In the genomic region with DNA sequence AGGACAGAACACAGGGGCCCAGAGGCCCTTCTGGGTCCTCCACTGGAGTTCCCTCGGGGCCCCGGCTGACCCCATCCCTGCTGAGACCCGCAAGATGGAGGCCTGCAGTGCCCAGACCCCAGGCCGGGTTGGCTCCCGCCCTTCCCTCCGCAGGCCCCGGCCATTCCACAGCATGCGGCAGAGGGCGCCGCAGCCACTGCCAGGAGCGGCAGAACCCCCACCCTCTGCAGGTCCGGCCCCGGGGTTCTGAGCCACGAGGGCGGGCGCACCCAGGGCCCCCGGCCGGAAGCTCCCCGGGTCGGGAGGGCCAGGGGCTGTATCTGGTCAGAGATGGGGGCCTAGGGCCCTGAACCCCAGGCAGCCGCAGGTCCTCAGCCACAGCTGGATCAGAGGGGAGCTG, we compare ENCODE assay signal across 8 cellular contexts. TPM values are rescaled to one million over a fixed set of nuclear protein-coding genes. Genes with fewer than 3 reads are reported as not detected.
DNase-seq lines count a peak whose midpoint lies in the region; ATAC-seq, FAIRE-seq and TF ChIP-seq lines count a peak whose summit lies in the region.

No MANE protein-coding gene starts in this region.

- peak; percentile 8 to 54; a peak in 2 of 4 replicates for TF ChIP-seq RAD21 in K562 (CRISPR knock-in tag; conservative IDR thresholded peaks at IDR 0.05 in 1 of 2, IDR thresholded peaks at IDR 0.05 in 1 of 2)

- no peak overlapping the region for H4K12ac ChIP-seq in trophoblast cell (ENCODE audit: low read depth, low read length)

- no peak overlapping the region for H3K18ac ChIP-seq in trophoblast cell (ENCODE audit: low read length)

- peak overlapping the region; percentile 78 for H2AFZ ChIP-seq in K562 (ENCODE audit: low read depth, low read length)
- no peak overlapping the region for H2AFZ ChIP-seq in trophoblast cell (ENCODE audit: insufficient read depth, low read length, poor library complexity)

- no peaks in the 10 kb centered on the region for H3K36me3 ChIP-seq in K562 (ENCODE audit: control insufficient read depth, insufficient read depth, low read length)
- H3K36me3 ChIP-seq in trophoblast cell (ENCODE audit: control insufficient read depth in 1 of 2, insufficient read depth in 2 of 2, low read length in 2 of 2), result no peaks in the 10 kb centered on the region

- POLR2A ChIA-PET in K562 (lab: Yijun Ruan, JAX), result interaction anchor here (1.5 kb wide), 1 partner anchor 8 kb away, joined by 6 read pairs; the partner anchor contains the start of gene UQCC4

- H3K9me1 ChIP-seq in K562 (ENCODE audit: control insufficient read depth, insufficient read depth, low read length), result no peaks in the 10 kb centered on the region

- H2BK12ac ChIP-seq in trophoblast cell (ENCODE audit: low read length), result no peak overlapping the region

- TF ChIP-seq EP300 in K562 (IDR thresholded peaks at IDR 0.05; ENCODE audit: low read length), result no peak

- H3K4me3 ChIP-seq in K562 (no peak overlapping the region), trophoblast cell (ENCODE audit: low read depth, low read length) (no peak overlapping the region)

- WGBS in K562 (ENCODE audit: insufficient coverage, low coverage, missing lambda C conversion rate), result 33% methylated on average over 19 of the region's 21 CpGs
- WGBS in trophoblast cell (ENCODE audit: extremely low coverage, insufficient coverage, insufficient read length), result no CpG with 5 or more reads among the region's 21 CpGs

- H3K4me1 ChIP-seq in K562 (replicated peaks in 1 of 2; ENCODE audit: control insufficient read depth in 2 of 2, insufficient read depth in 2 of 2, low read length in 2 of 2) (peaks cover 0 to 80% of the 10 kb centered on the region in 2 experiments; a peak in 2 of 5 replicates), trophoblast cell (ENCODE audit: control insufficient read depth in 1 of 2, insufficient read depth in 2 of 2, low read length in 2 of 2) (no peaks in the 10 kb centered on the region)

- CTCF ChIA-PET in K562 (lab: Yijun Ruan, JAX; ENCODE audit: low intra/inter-chr PET ratio), result interaction anchor here (0.5 kb wide), 1 partner anchor 42 kb away, joined by 3 read pairs; no protein-coding TSS in a partner anchor

- no TSS peak for BruUV-seq in K562 (replicated peaks; lab: Mats Ljungman, UMichigan)

- peak; percentile 56 to 75 (median 61); a peak in 5 of 6 replicates for TF ChIP-seq CTCF in K562 (IDR thresholded peaks at IDR 0.05 in 2 of 3, conservative IDR thresholded peaks at IDR 0.05 in 1 of 3; ENCODE audit: insufficient read depth in 2 of 3, low read depth in 1 of 3, low read length in 3 of 3)

- H4K91ac ChIP-seq in trophoblast cell (ENCODE audit: low read depth, low read length), result peak overlapping the region; percentile 2

- no peak overlapping the region for H2BK120ac ChIP-seq in trophoblast cell (ENCODE audit: insufficient read depth, low read length, poor library complexity)

- H3K27me3 ChIP-seq in K562 (ENCODE audit: control insufficient read depth in 2 of 2, insufficient read depth in 2 of 2, low read length in 2 of 2) (peaks cover 0 to 15% of the 10 kb centered on the region in 2 experiments; a peak in 2 of 5 replicates), trophoblast cell (ENCODE audit: insufficient read depth, low read length) (no peaks in the 10 kb centered on the region)

- in situ Hi-C loops in K562 (cut with MboI), result no loop called here

- no peak overlapping the region for H3K23ac ChIP-seq in trophoblast cell (ENCODE audit: low read length)

- H3K79me1 ChIP-seq in trophoblast cell (ENCODE audit: low read length), result no peaks in the 10 kb centered on the region

- no peak overlapping the region for H3K27ac ChIP-seq in K562 (ENCODE audit: extremely low read depth, low read depth, low read length)
- H3K27ac ChIP-seq in trophoblast cell (ENCODE audit: low read depth, low read length), result no peak overlapping the region

- H3K9ac ChIP-seq in K562 (ENCODE audit: insufficient read depth in 1 of 2, low read depth in 2 of 2, low read length in 2 of 2), result peak overlapping the region in 1 of 2 experiments; percentile 48; a peak in 3 of 4 replicates
- no peak overlapping the region for H3K9ac ChIP-seq in trophoblast cell (ENCODE audit: low read length)

- H2AK5ac ChIP-seq in trophoblast cell (ENCODE audit: low read length), result no peak overlapping the region

- TF ChIP-seq POLR2A in K562 (conservative IDR thresholded peaks at IDR 0.05), result no peak

- H3K4me2 ChIP-seq in K562 (ENCODE audit: insufficient read depth, low read length) (no peak overlapping the region), trophoblast cell (ENCODE audit: low read length) (no peak overlapping the region)

- no peaks in the 10 kb centered on the region for H4K20me1 ChIP-seq in K562 (replicated peaks; ENCODE audit: control insufficient read depth, insufficient read depth, low read length)

- no peak overlapping the region for H3K14ac ChIP-seq in trophoblast cell (ENCODE audit: low read length)

- H3K4ac ChIP-seq in trophoblast cell (ENCODE audit: low read depth, low read length), result no peak overlapping the region

- no peak overlapping the region for H4K8ac ChIP-seq in trophoblast cell (ENCODE audit: low read depth, low read length)

- intact Hi-C loops in K562 (cut with micrococcal nuclease), result no loop called here

- ATAC-seq in K562, result peak; percentile 85
- no peak for ATAC-seq in HG03432 (IDR thresholded peaks at IDR 0.05; ENCODE audit: unreplicated experiment)
- no peak for ATAC-seq in GM18867 (IDR thresholded peaks at IDR 0.05; ENCODE audit: unreplicated experiment)
- ATAC-seq in GM18861 (IDR thresholded peaks at IDR 0.05; ENCODE audit: unreplicated experiment), result no peak

- H2BK5ac ChIP-seq in trophoblast cell (ENCODE audit: low read depth, low read length, poor library complexity), result no peak overlapping the region

- FAIRE-seq in K562 (lab: Jason Lieb, UNC), result no peak

- DNase-seq in ELR (ENCODE audit: low read depth) (peak; percentile 19), RPMI7951 (ENCODE audit: low read depth) (peak; percentile 17), K562 (ENCODE audit: extremely low read depth in 1 of 4, low spot score in 3 of 4) (peak; percentile 56 to 77 (median 76)), trophoblast cell (no peak), NCI-H1694 (lab: John Stamatoyannopoulos, UW) (no peak)

- H3K9me3 ChIP-seq in K562 (replicated peaks; ENCODE audit: control insufficient read depth, insufficient read depth, low read depth, low read length) (no peaks in the 10 kb centered on the region), trophoblast cell (ENCODE audit: insufficient read depth, low read depth, low read length) (no peaks in the 10 kb centered on the region)

- H3K79me2 ChIP-seq in K562 (ENCODE audit: control insufficient read depth, insufficient read depth, low read length), result no peaks in the 10 kb centered on the region
- H3K79me2 ChIP-seq in trophoblast cell (ENCODE audit: control insufficient read depth, insufficient read depth, low read length, poor library complexity), result no peaks in the 10 kb centered on the region

RNA-seq across cellular contexts. Expression of gene PERCC1, which starts 2.4 kb away (rescaled TPM):
- not detected in 2 replicates for total RNA-seq in RPMI7951 (2014; rRNA removed; shearing (Covaris generic))
- total RNA-seq in K562 (2011; cell fraction: chromatin; rRNA removed; ENCODE audit: low replicate concordance), result not detected in 2 replicates
- total RNA-seq in K562 (2011; cell fraction: nucleolus; rRNA removed), result not detected in 2 replicates
- not detected in 2 replicates for total RNA-seq in K562 (2011; cell fraction: nucleoplasm; rRNA removed)
- total RNA-seq in K562 (2014; rRNA removed), result not detected in 2 replicates
- total RNA-seq in K562 (2014; rRNA removed; fragmentation: Illumina TruSeq; extraction: Trizol), result not detected in 2 replicates
- total RNA-seq in K562 (2015; rRNA removed; fragmentation: Illumina TruSeq; extraction: Trizol), result not detected in 2 replicates
- not detected in 2 replicates for total RNA-seq in K562 (2021)
- not detected in 2 replicates for polyA plus RNA-seq in K562 (2011; rRNA removed)
- not detected in 2 replicates for polyA plus RNA-seq in K562 (2011; cell fraction: cytosol; rRNA removed)
- polyA plus RNA-seq in K562 (2011; cell fraction: nucleus; rRNA removed), result not detected in 2 replicates
- polyA plus RNA-seq in K562 (2012), result not detected in 2 replicates
- polyA plus RNA-seq in K562 (2014; fragmentation: Illumina TruSeq; extraction: Trizol), result not detected in 2 replicates
- polyA plus RNA-seq in K562 (2014; fragmentation: Nextera tagmentation; extraction: Ambion mirVana), result not detected
- polyA plus RNA-seq in K562 (2014; rRNA removed), result not detected in 2 replicates
- not detected in 2 replicates for polyA minus RNA-seq in K562 (2011; rRNA and poly(A)+ RNA removed)
- not detected in 2 replicates for polyA minus RNA-seq in K562 (2011; cell fraction: cytosol; rRNA and poly(A)+ RNA removed)
- not detected in 2 replicates for polyA minus RNA-seq in K562 (2011; cell fraction: nucleus; rRNA and poly(A)+ RNA removed)
- polyA plus RNA-seq in trophoblast cell (2013), result not detected in 2 replicates

RNA-seq across cellular contexts. Expression of gene UQCC4, which starts 8.0 kb away (rescaled TPM):
- 25.1 and 30.1 TPM in 2 replicates for total RNA-seq in RPMI7951 (2014; rRNA removed; shearing (Covaris generic))
- 18.2 and 43.0 TPM in 2 replicates for total RNA-seq in K562 (2011; cell fraction: chromatin; rRNA removed; ENCODE audit: low replicate concordance)
- 45.9 and 52.7 TPM in 2 replicates for total RNA-seq in K562 (2011; cell fraction: nucleolus; rRNA removed)
- 35.9 and 40.4 TPM in 2 replicates for total RNA-seq in K562 (2011; cell fraction: nucleoplasm; rRNA removed)
- total RNA-seq in K562 (2014; rRNA removed) (48.7 and 49.7 TPM in 2 replicates), K562 (2014; rRNA removed; fragmentation: Illumina TruSeq; extraction: Trizol) (12.3 and 15.4 TPM in 2 replicates), K562 (2015; rRNA removed; fragmentation: Illumina TruSeq; extraction: Trizol) (34.4 and 35.6 TPM in 2 replicates), K562 (2021) (31.9 and 35.3 TPM in 2 replicates)
- polyA plus RNA-seq in K562 (2011; rRNA removed) (46.1 and 47.0 TPM in 2 replicates), K562 (2014; fragmentation: Illumina TruSeq; extraction: Trizol) (20.5 and 37.8 TPM in 2 replicates), K562 (2014; fragmentation: Nextera tagmentation; extraction: Ambion mirVana) (1 to 10 TPM; 1.3 to 3.9 TPM), K562 (2014; rRNA removed) (43.9 and 50.0 TPM in 2 replicates)
- polyA plus RNA-seq in K562 (2011; cell fraction: cytosol; rRNA removed), result 52.6 and 64.3 TPM in 2 replicates
- polyA plus RNA-seq in K562 (2011; cell fraction: nucleus; rRNA removed), result 44.3 and 47.3 TPM in 2 replicates
- 16.8 and 31.2 TPM in 2 replicates for polyA plus RNA-seq in K562 (2012)
- polyA minus RNA-seq in K562 (2011; rRNA and poly(A)+ RNA removed), result 10.9 and 12.0 TPM in 2 replicates
- 8.9 and 11.7 TPM in 2 replicates for polyA minus RNA-seq in K562 (2011; cell fraction: cytosol; rRNA and poly(A)+ RNA removed)
- 9.6 and 14.0 TPM in 2 replicates for polyA minus RNA-seq in K562 (2011; cell fraction: nucleus; rRNA and poly(A)+ RNA removed)
- polyA plus RNA-seq in trophoblast cell (2013), result 17.1 and 17.3 TPM in 2 replicates

RNA-seq across cellular contexts. Expression of gene UNKL, which starts 14.0 kb away (rescaled TPM):
- 4.8 and 8.8 TPM in 2 replicates for total RNA-seq in RPMI7951 (2014; rRNA removed; shearing (Covaris generic))
- 87.2 and 161 TPM in 2 replicates for total RNA-seq in K562 (2011; cell fraction: chromatin; rRNA removed; ENCODE audit: low replicate concordance)
- 91.9 and 116 TPM in 2 replicates for total RNA-seq in K562 (2011; cell fraction: nucleolus; rRNA removed)
- 69.6 and 98.9 TPM in 2 replicates for total RNA-seq in K562 (2011; cell fraction: nucleoplasm; rRNA removed)
- total RNA-seq in K562 (2014; rRNA removed) (17.2 and 17.6 TPM in 2 replicates), K562 (2014; rRNA removed; fragmentation: Illumina TruSeq; extraction: Trizol) (4.2 and 4.4 TPM in 2 replicates), K562 (2015; rRNA removed; fragmentation: Illumina TruSeq; extraction: Trizol) (5.1 and 12.1 TPM in 2 replicates), K562 (2021) (22.3 and 30.2 TPM in 2 replicates)
- polyA plus RNA-seq in K562 (2011; rRNA removed) (19.0 and 26.5 TPM in 2 replicates), K562 (2014; fragmentation: Illumina TruSeq; extraction: Trizol) (3.3 and 18.5 TPM in 2 replicates), K562 (2014; fragmentation: Nextera tagmentation; extraction: Ambion mirVana) (under 1 TPM; 0.37 to 0.48 TPM), K562 (2014; rRNA removed) (17.5 and 22.1 TPM in 2 replicates)
- polyA plus RNA-seq in K562 (2011; cell fraction: cytosol; rRNA removed), result 17.4 and 36.7 TPM in 2 replicates
- polyA plus RNA-seq in K562 (2011; cell fraction: nucleus; rRNA removed), result 121 and 141 TPM in 2 replicates
- 11.5 and 25.8 TPM in 2 replicates for polyA plus RNA-seq in K562 (2012)
- polyA minus RNA-seq in K562 (2011; rRNA and poly(A)+ RNA removed), result 3.1 and 3.6 TPM in 2 replicates
- 23.1 and 27.5 TPM in 2 replicates for polyA minus RNA-seq in K562 (2011; cell fraction: cytosol; rRNA and poly(A)+ RNA removed)
- polyA minus RNA-seq in K562 (2011; cell fraction: nucleus; rRNA and poly(A)+ RNA removed), result 25.4 and 28.3 TPM in 2 replicates
- polyA plus RNA-seq in trophoblast cell (2013), result 24.9 and 25.4 TPM in 2 replicates

RNA-seq across cellular contexts. Expression of gene CCDC154, which starts 15.8 kb away (rescaled TPM):
- not detected in 2 replicates for total RNA-seq in RPMI7951 (2014; rRNA removed; shearing (Covaris generic))
- 1.2 and 4.8 TPM in 2 replicates for total RNA-seq in K562 (2011; cell fraction: chromatin; rRNA removed; ENCODE audit: low replicate concordance)
- total RNA-seq in K562 (2011; cell fraction: nucleolus; rRNA removed), result 2.5 and 3.0 TPM in 2 replicates
- 1.5 and 2.7 TPM in 2 replicates for total RNA-seq in K562 (2011; cell fraction: nucleoplasm; rRNA removed)
- total RNA-seq in K562 (2014; rRNA removed) (0.04 TPM in 1 of 2 replicates, not detected in the other), K562 (2014; rRNA removed; fragmentation: Illumina TruSeq; extraction: Trizol) (not detected in 2 replicates), K562 (2015; rRNA removed; fragmentation: Illumina TruSeq; extraction: Trizol) (0.18 TPM in 1 of 2 replicates, not detected in the other), K562 (2021) (0.22 and 0.42 TPM in 2 replicates)
- polyA plus RNA-seq in K562 (2011; rRNA removed) (0.15 and 0.19 TPM in 2 replicates), K562 (2014; fragmentation: Illumina TruSeq; extraction: Trizol) (not detected in 2 replicates), K562 (2014; fragmentation: Nextera tagmentation; extraction: Ambion mirVana) (not detected), K562 (2014; rRNA removed) (0.03 and 1.4 TPM in 2 replicates)
- polyA plus RNA-seq in K562 (2011; cell fraction: cytosol; rRNA removed), result 0.04 TPM in 1 of 2 replicates, not detected in the other
- polyA plus RNA-seq in K562 (2011; cell fraction: nucleus; rRNA removed), result 1.1 and 2.4 TPM in 2 replicates
- polyA plus RNA-seq in K562 (2012), result 0.39 and 4.2 TPM in 2 replicates
- polyA minus RNA-seq in K562 (2011; rRNA and poly(A)+ RNA removed), result not detected in 2 replicates
- polyA minus RNA-seq in K562 (2011; cell fraction: cytosol; rRNA and poly(A)+ RNA removed), result not detected in 2 replicates
- 0.33 and 0.54 TPM in 2 replicates for polyA minus RNA-seq in K562 (2011; cell fraction: nucleus; rRNA and poly(A)+ RNA removed)
- polyA plus RNA-seq in trophoblast cell (2013), result 0.14 and 0.23 TPM in 2 replicates

RNA-seq across cellular contexts. Expression of gene CLCN7, which starts 46.3 kb away (rescaled TPM):
- total RNA-seq in RPMI7951 (2014; rRNA removed; shearing (Covaris generic)), result 33.3 and 38.6 TPM in 2 replicates
- 211 and 640 TPM in 2 replicates for total RNA-seq in K562 (2011; cell fraction: chromatin; rRNA removed; ENCODE audit: low replicate concordance)
- total RNA-seq in K562 (2011; cell fraction: nucleolus; rRNA removed), result 395 and 397 TPM in 2 replicates
- total RNA-seq in K562 (2011; cell fraction: nucleoplasm; rRNA removed), result 230 and 249 TPM in 2 replicates
- total RNA-seq in K562 (2014; rRNA removed), result 56.3 and 60.8 TPM in 2 replicates
- total RNA-seq in K562 (2014; rRNA removed; fragmentation: Illumina TruSeq; extraction: Trizol), result 8.4 and 10.7 TPM in 2 replicates
- total RNA-seq in K562 (2015; rRNA removed; fragmentation: Illumina TruSeq; extraction: Trizol), result 19.6 and 22.4 TPM in 2 replicates
- 85.3 and 97.0 TPM in 2 replicates for total RNA-seq in K562 (2021)
- polyA plus RNA-seq in K562 (2011; rRNA removed), result 18.2 and 29.5 TPM in 2 replicates
- polyA plus RNA-seq in K562 (2011; cell fraction: cytosol; rRNA removed), result 15.2 and 41.1 TPM in 2 replicates
- polyA plus RNA-seq in K562 (2011; cell fraction: nucleus; rRNA removed), result 239 and 402 TPM in 2 replicates
- 92.4 and 190 TPM in 2 replicates for polyA plus RNA-seq in K562 (2012)
- polyA plus RNA-seq in K562 (2014; fragmentation: Illumina TruSeq; extraction: Trizol), result 18.7 and 39.3 TPM in 2 replicates
- under 1 TPM; 0.06 TPM for polyA plus RNA-seq in K562 (2014; fragmentation: Nextera tagmentation; extraction: Ambion mirVana)
- polyA plus RNA-seq in K562 (2014; rRNA removed), result 81.5 and 126 TPM in 2 replicates
- polyA minus RNA-seq in K562 (2011; rRNA and poly(A)+ RNA removed), result 9.3 and 23.0 TPM in 2 replicates
- polyA minus RNA-seq in K562 (2011; cell fraction: cytosol; rRNA and poly(A)+ RNA removed), result 19.6 and 27.9 TPM in 2 replicates
- polyA minus RNA-seq in K562 (2011; cell fraction: nucleus; rRNA and poly(A)+ RNA removed), result 70.2 and 71.9 TPM in 2 replicates
- polyA plus RNA-seq in trophoblast cell (2013), result 41.9 and 46.1 TPM in 2 replicates

Comparison
In these comparisons a context has a peak if more than half of its experiments do, and no peak if none do; other contexts are left out.
1. DNase-seq: peak in ELR (single experiment), RPMI7951 (single experiment) and K562 (4 of 4); none in trophoblast cell (0 of 2) and NCI-H1694 (single experiment).